Comparison of ENCODE assay signal across 9 cellular contexts in the genomic region with DNA sequence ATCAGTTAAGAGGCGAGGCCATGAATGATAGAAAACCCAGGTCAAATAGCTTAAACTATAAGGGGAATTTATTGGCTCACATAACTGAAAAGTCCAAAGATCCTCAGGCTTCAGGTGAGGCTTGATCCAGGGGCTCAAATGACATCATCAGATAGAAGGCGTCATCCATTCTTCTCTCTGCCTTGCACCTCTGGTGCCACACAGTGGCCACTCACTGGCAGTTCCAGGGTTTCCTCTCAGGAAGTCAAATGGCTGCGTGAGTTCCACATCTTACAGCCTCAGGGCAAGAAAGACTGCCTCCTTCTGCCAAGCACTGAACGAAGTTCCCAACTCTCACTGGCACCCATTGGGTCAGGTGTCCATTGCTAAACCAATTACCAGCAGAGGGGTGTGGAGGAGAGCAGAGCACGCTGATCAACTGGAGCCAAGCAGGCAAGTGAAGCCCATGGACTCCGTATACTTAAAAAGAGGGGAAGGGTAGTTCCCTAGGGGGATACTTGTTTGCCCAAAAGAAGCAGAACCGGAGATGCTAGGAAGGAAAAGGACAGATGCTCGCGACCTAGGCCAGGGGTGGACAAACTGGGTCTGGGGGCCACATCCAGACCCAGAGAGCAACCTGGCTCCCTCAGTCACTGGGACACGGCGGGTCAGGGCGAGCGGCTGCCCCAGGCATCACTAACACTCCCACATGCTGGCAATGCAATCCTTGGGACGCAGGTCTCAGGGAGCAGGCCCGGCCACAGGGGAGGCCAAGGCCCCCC.
DNase-seq lines count a peak whose midpoint lies in the region; ATAC-seq and TF ChIP-seq lines count a peak whose summit lies in the region.
"Had no signal": no experiment of that assay in that cellular context is flagged by ENCODE, and none has a peak within 500 bp of the region (broad histone marks: within the 10 kb centered on the region; RNA-seq: fewer than 3 reads in every experiment).

No MANE protein-coding gene starts in this region.

- ATAC-seq in GM21447 (IDR thresholded peaks at IDR 0.05; ENCODE audit: unreplicated experiment) (no peak), GM21717 (IDR thresholded peaks at IDR 0.05; ENCODE audit: unreplicated experiment) (no peak)

- no peaks in the 10 kb centered on the region for H3K36me3 ChIP-seq in SJCRH30
- H3K36me3 ChIP-seq: ascending aorta had no signal

- H3K27ac ChIP-seq in 22Rv1 (no peak overlapping the region), SJCRH30 (no peak overlapping the region)
- H3K27ac ChIP-seq: ascending aorta had no signal

- no peaks in the 10 kb centered on the region for H3K27me3 ChIP-seq in SJCRH30
- H3K27me3 ChIP-seq: ascending aorta had no signal

- no peaks in the 10 kb centered on the region for H3K9me3 ChIP-seq in SJCRH30 (replicated peaks)
- H3K9me3 ChIP-seq: ascending aorta had no signal

- H3K4me1 ChIP-seq in SJCRH30 = no peaks in the 10 kb centered on the region
- H3K4me1 ChIP-seq: ascending aorta had no signal

- DNase-seq in SJCRH30 (peak; percentile 20 to 37), foreskin melanocyte (peak; percentile 35), NCI-H2227 treated with DMSO at 0.1 percent for 48 hours (lab: John Stamatoyannopoulos, UW) (no peak), GF-D8 (lab: John Stamatoyannopoulos, UW) (no peak)

- no peak overlapping the region for H3K4me3 ChIP-seq in SJCRH30
- H3K4me3 ChIP-seq: ascending aorta had no signal

- TF ChIP-seq CTCF in 22Rv1 (IDR thresholded peaks at IDR 0.05) = peak; percentile 66
- TF ChIP-seq CTCF in GM12872 (IDR thresholded peaks at IDR 0.05; ENCODE audit: insufficient read depth, low read depth, low read length) = peak; percentile 50

Comparison
In these comparisons a context has a peak if more than half of its experiments do, and no peak if none do; other contexts are left out.
1. DNase-seq: peak in SJCRH30 (2 of 2) and foreskin melanocyte (single experiment); none in NCI-H2227 treated with DMSO at 0.1 percent for 48 hours (single experiment) and GF-D8 (single experiment).